ENCODE assay signal across 18 cellular contexts in genomic region chr9:86768020-86768419, GRCh38.
DNase-seq lines count a peak whose midpoint lies in the region; ATAC-seq and TF ChIP-seq lines count a peak whose summit lies in the region.
"Had no signal": no experiment of that assay in that cellular context is flagged by ENCODE, and none has a peak within 500 bp of the region (broad histone marks: within the 10 kb centered on the region; RNA-seq: fewer than 3 reads in every experiment).

No MANE protein-coding gene starts in this region.

- H3K27ac Mint-ChIP-seq in nephron (peak overlapping the region; percentile 13 to 62 (median 44)), immature natural killer cell (no peak overlapping the region)
- H3K27ac Mint-ChIP-seq: CD4-positive, CD25-positive, alpha-beta regulatory T cell; CD8-positive, alpha-beta memory T cell; H9 had no signal

- H3K27me3 ChIP-seq in mammary epithelial cell (ENCODE audit: insufficient read depth, low read length) (no peaks in the 10 kb centered on the region), testis (no peaks in the 10 kb centered on the region), HAP-1 (ENCODE audit: low read depth) (no peaks in the 10 kb centered on the region)
- H3K27me3 ChIP-seq: BE2C had no signal

- POLR2A ChIA-PET in HEK293 (lab: Yijun Ruan, JAX), result no interaction called here

- H3K9ac ChIP-seq in mammary epithelial cell (ENCODE audit: insufficient read depth, low read length), result no peak overlapping the region

- BruUV-seq in mammary epithelial cell (replicated peaks; lab: Mats Ljungman, UMichigan), result no TSS peak

- H3K27ac ChIP-seq in HEK293 (ENCODE audit: extremely low read depth, low read depth, low read length) (no peak overlapping the region), mammary epithelial cell (ENCODE audit: insufficient read depth, low read depth, low read length) (peak overlapping the region; percentile 73), testis (no peak overlapping the region)
- H3K27ac ChIP-seq: HL-60 had no signal

- H3K36me3 Mint-ChIP-seq in nephron (ENCODE audit: low read depth) (no peaks in the 10 kb centered on the region), immature natural killer cell (no peaks in the 10 kb centered on the region)
- H3K36me3 Mint-ChIP-seq: CD4-positive, CD25-positive, alpha-beta regulatory T cell; CD8-positive, alpha-beta memory T cell had no signal

- in situ Hi-C loops in mammary epithelial cell (cut with MboI; ENCODE audit: low sequenced_read_pairs in 2 of 2), result no loop called here
- in situ Hi-C loops in HAP-1 (cut with MboI; ENCODE audit: low sequenced_read_pairs), result no loop called here

- 93% methylated on average over 1 of the region's 2 CpGs for WGBS in mammary epithelial cell (ENCODE audit: low coverage, missing lambda C conversion rate)
- 97% methylated on average over 2 of the region's 2 CpGs for WGBS in testis, 2 donors

- intact Hi-C loops in mammary epithelial cell (cut with micrococcal nuclease) (loop anchor here (5.0 to 10.0 kb wide), 3 partner anchors 46 to 363 kb away; no protein-coding TSS in a partner anchor), testis (cut with DNase I; ENCODE audit: low total_unique reads) (no loop called here)

- CTCF ChIA-PET in HEK293 (lab: Yijun Ruan, JAX), result no interaction called here
- CTCF ChIA-PET in mammary epithelial cell (lab: Charles Lee; ENCODE audit: low non-redundant PET), result no interaction called here

- H3K4me3 Mint-ChIP-seq in nephron, result no peak overlapping the region
- no peak overlapping the region for H3K4me3 Mint-ChIP-seq in immature natural killer cell
- H3K4me3 Mint-ChIP-seq: CD4-positive, CD25-positive, alpha-beta regulatory T cell; CD8-positive, alpha-beta memory T cell; H9 had no signal

- no peak for DNase-seq in mammary epithelial cell
- DNase-seq in immature natural killer cell, result no peak
- DNase-seq in testis, result no peak
- no peak for DNase-seq in HAP-1 (ENCODE audit: low spot score in 2 of 2)
- DNase-seq: ACHN; BE2C; C1 segment of cervical spinal cord; Caco-2; CD4-positive, CD25-positive, alpha-beta regulatory T cell; CD8-positive, alpha-beta memory T cell; DMS153; DMS79; GF-D8; H9 had no signal

- dilution Hi-C loops in mammary epithelial cell (cut with HindIII; ENCODE audit: low sequenced_read_pairs), result no loop called here

- no peak overlapping the region for H3K4me3 ChIP-seq in HEK293 (ENCODE audit: low read depth, low read length)
- H3K4me3 ChIP-seq in mammary epithelial cell (replicated peaks in 1 of 3; ENCODE audit: insufficient read depth in 1 of 3, low read depth in 2 of 3, low read length in 3 of 3), result no peak overlapping the region
- no peak overlapping the region for H3K4me3 ChIP-seq in testis
- H3K4me3 ChIP-seq in HAP-1, result no peak overlapping the region

- H2AFZ ChIP-seq in mammary epithelial cell (ENCODE audit: low read depth, low read length), result peak overlapping the region; percentile 34

- no peaks in the 10 kb centered on the region for H3K9me3 ChIP-seq in HEK293 (ENCODE audit: control insufficient read depth, insufficient read depth, low read depth, low read length)
- H3K9me3 ChIP-seq in mammary epithelial cell (replicated peaks; ENCODE audit: insufficient read depth, low read length), result no peaks in the 10 kb centered on the region
- H3K9me3 ChIP-seq in testis, result no peaks in the 10 kb centered on the region
- H3K9me3 ChIP-seq in HAP-1, result no peaks in the 10 kb centered on the region
- H3K9me3 ChIP-seq: BE2C, Caco-2 had no signal

- no peak for TF ChIP-seq POLR2A in testis (IDR thresholded peaks at IDR 0.05)

- H3K27me3 Mint-ChIP-seq in nephron (ENCODE audit: low read depth) (no peaks in the 10 kb centered on the region), immature natural killer cell (ENCODE audit: low read depth in 3 of 3) (peaks cover 0 to 5% (median 2%) of the 10 kb centered on the region in 3 donors)

- H3K4me1 ChIP-seq in HEK293 (ENCODE audit: control insufficient read depth, insufficient read depth, low read length), result peaks cover 7% of the 10 kb centered on the region; the same call in 1 of the 2 replicates
- peaks cover 21% of the 10 kb centered on the region for H3K4me1 ChIP-seq in mammary epithelial cell (ENCODE audit: insufficient read depth, low read length)
- H3K4me1 ChIP-seq in testis, result no peaks in the 10 kb centered on the region
- no peaks in the 10 kb centered on the region for H3K4me1 ChIP-seq in HAP-1
- H3K4me1 ChIP-seq: BE2C, Caco-2 had no signal

- H3K79me2 ChIP-seq in mammary epithelial cell (ENCODE audit: insufficient read depth, low read length), result no peaks in the 10 kb centered on the region

- no peak for TF ChIP-seq CTCF in HEK293 (tag by site-specific recombination; IDR thresholded peaks at IDR 0.05)
- no peak for TF ChIP-seq CTCF in mammary epithelial cell (conservative IDR thresholded peaks at IDR 0.05 in 1 of 2, IDR thresholded peaks at IDR 0.05 in 1 of 2; ENCODE audit: extremely low read depth in 1 of 2, insufficient read depth in 1 of 2, low read depth in 1 of 2, low read length in 2 of 2)
- TF ChIP-seq CTCF in nephron (IDR thresholded peaks at IDR 0.05; ENCODE audit: unreplicated experiment in 3 of 3), result no peak
- TF ChIP-seq CTCF in testis (IDR thresholded peaks at IDR 0.05), result no peak

- H3K36me3 ChIP-seq in HEK293 (ENCODE audit: control insufficient read depth in 2 of 2, insufficient read depth in 1 of 2, low read length in 2 of 2) (no peaks in the 10 kb centered on the region), mammary epithelial cell (ENCODE audit: insufficient read depth, low read length) (no peaks in the 10 kb centered on the region), testis (ENCODE audit: low read depth, missing control alignments) (no peaks in the 10 kb centered on the region), HAP-1 (replicated peaks) (no peaks in the 10 kb centered on the region)
- H3K36me3 ChIP-seq: BE2C had no signal

- no peak overlapping the region for H3K4me2 ChIP-seq in mammary epithelial cell (ENCODE audit: insufficient read depth, low read depth, low read length)

- H3K4me1 Mint-ChIP-seq in nephron, result peaks cover 17% of the 10 kb centered on the region
- H3K4me1 Mint-ChIP-seq in immature natural killer cell, result no peaks in the 10 kb centered on the region
- H3K4me1 Mint-ChIP-seq: CD4-positive, CD25-positive, alpha-beta regulatory T cell; CD8-positive, alpha-beta memory T cell had no signal

- H3K9me3 Mint-ChIP-seq in nephron (peaks cover 4% of the 10 kb centered on the region), immature natural killer cell (peaks cover 0 to 5% (median 0%) of the 10 kb centered on the region in 6 donors)
- H3K9me3 Mint-ChIP-seq: CD8-positive, alpha-beta memory T cell; H9 had no signal

- ATAC-seq in HG02938 (IDR thresholded peaks at IDR 0.05; ENCODE audit: unreplicated experiment), result no peak

- no peaks in the 10 kb centered on the region for H4K20me1 ChIP-seq in mammary epithelial cell (ENCODE audit: insufficient read depth, low read length)

TF ChIP-seq in HEK293, 187 proteins besides CTCF, POLR2A, EP300 and RAD21:
- TF ChIP-seq ZNF558 (tag by site-specific recombination; IDR thresholded peaks at IDR 0.05) (peak; percentile 93), ZNF175 (tag by site-specific recombination; IDR thresholded peaks at IDR 0.05) (no peak), ZNF747 (tag by site-specific recombination; IDR thresholded peaks at IDR 0.05) (no peak), ZNF639 (tag by site-specific recombination; IDR thresholded peaks at IDR 0.05) (no peak), ZNF768 (tag by site-specific recombination; IDR thresholded peaks at IDR 0.05) (no peak)

Comparison
In these comparisons a context has a peak if more than half of its experiments do, and no peak if none do; other contexts are left out.
1. H3K27ac Mint-ChIP-seq: peak in nephron (3 of 3); none in immature natural killer cell (0 of 6).